Comparison of ENCODE assay signal across 19 cellular contexts in the genomic region with DNA sequence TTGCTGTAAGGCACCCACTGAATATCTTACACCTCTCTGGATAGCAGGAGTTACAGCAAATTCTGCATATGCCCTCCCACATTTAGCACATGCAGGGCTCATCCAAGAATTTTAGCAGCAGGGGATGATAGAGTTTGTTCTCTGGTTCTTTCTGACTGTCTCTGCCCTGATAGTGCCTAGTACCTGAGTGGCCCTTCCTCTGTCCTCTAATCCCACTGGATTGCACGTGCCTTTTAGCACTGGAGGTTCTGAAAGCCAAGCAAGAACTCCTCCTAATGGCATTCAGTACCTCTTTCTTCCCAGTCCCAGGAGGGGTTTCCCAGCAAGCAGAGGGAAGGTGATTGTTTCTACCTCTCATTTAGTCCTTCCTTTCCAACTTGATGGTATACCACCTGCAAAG.
"Had no signal": no experiment of that assay in that cellular context is flagged by ENCODE, and none has a peak within 500 bp of the region (broad histone marks: within the 10 kb centered on the region; RNA-seq: fewer than 3 reads in every experiment).

No MANE protein-coding gene starts in this region.

- H3K27me3 Mint-ChIP-seq: activated CD8-positive, alpha-beta memory T cell treated with anti-CD3 and anti-CD28 coated beads, Interleukin-2, amount 10 ng/mL, durations not matched to agents 7 days and 5 days; activated naive CD4-positive, alpha-beta T cell treated with anti-CD3 and anti-CD28 coated beads, Interleukin-2, amount 50 U/mL, for 24 hours; activated T-cell treated with anti-CD3 and anti-CD28 coated beads, Interleukin-2, amount 50 U/mL, for 24 hours; naive thymus-derived CD4-positive, alpha-beta T cell; progenitor cell of endocrine pancreas had no signal

- H3K27ac Mint-ChIP-seq: activated CD8-positive, alpha-beta memory T cell treated with anti-CD3 and anti-CD28 coated beads, Interleukin-2, amount 10 ng/mL, durations not matched to agents 7 days and 5 days; activated naive CD4-positive, alpha-beta T cell treated with anti-CD3 and anti-CD28 coated beads, Interleukin-2, amount 50 U/mL, for 24 hours; activated T-cell treated with anti-CD3 and anti-CD28 coated beads, Interleukin-2, amount 50 U/mL, for 24 hours; progenitor cell of endocrine pancreas had no signal

- H3K9me3 ChIP-seq: esophagus squamous epithelium, heart right ventricle, left lung, right lobe of liver, thoracic aorta had no signal

- H3K36me3 ChIP-seq: esophagus squamous epithelium, heart right ventricle, left lung, right lobe of liver, thoracic aorta had no signal

- H3K9me3 Mint-ChIP-seq: activated T-cell treated with anti-CD3 and anti-CD28 coated beads, Interleukin-2, amount 50 U/mL, for 24 hours; naive thymus-derived CD4-positive, alpha-beta T cell had no signal

- H3K36me3 Mint-ChIP-seq: activated CD8-positive, alpha-beta memory T cell treated with anti-CD3 and anti-CD28 coated beads, Interleukin-2, amount 10 ng/mL, durations not matched to agents 7 days and 5 days; activated naive CD4-positive, alpha-beta T cell treated with anti-CD3 and anti-CD28 coated beads, Interleukin-2, amount 50 U/mL, for 24 hours had no signal

- H3K4me1 ChIP-seq: foreskin keratinocyte had no signal

- H3K27ac ChIP-seq: foreskin keratinocyte had no signal

- H3K4me3 ChIP-seq: esophagus squamous epithelium, heart right ventricle, left lung, right lobe of liver, thoracic aorta had no signal

- H3K27me3 ChIP-seq: esophagus squamous epithelium, foreskin keratinocyte, heart right ventricle, left lung, right lobe of liver had no signal

- H3K4me3 Mint-ChIP-seq: activated CD8-positive, alpha-beta memory T cell treated with anti-CD3 and anti-CD28 coated beads, Interleukin-2, amount 10 ng/mL, durations not matched to agents 7 days and 5 days; activated naive CD4-positive, alpha-beta T cell treated with anti-CD3 and anti-CD28 coated beads, Interleukin-2, amount 50 U/mL, for 24 hours; activated T-cell treated with anti-CD3 and anti-CD28 coated beads, Interleukin-2, amount 50 U/mL, for 24 hours; naive thymus-derived CD4-positive, alpha-beta T cell had no signal

- DNase-seq: activated CD4-positive, alpha-beta T cell treated with anti-CD3 and anti-CD28 coated beads, Interleukin-2, amount 50 U/mL, for 4 hours; activated CD4-positive, CD25-positive, alpha-beta regulatory T cell treated with anti-CD3 and anti-CD28 coated beads, Interleukin-2, amount 50 U/mL, for 72 hours; activated CD8-positive, alpha-beta memory T cell treated with anti-CD3 and anti-CD28 coated beads, Interleukin-2, amount 10 ng/mL, durations not matched to agents 7 days and 5 days; activated effector memory CD4-positive, alpha-beta T cell treated with Interleukin-2 at 50 U/mL for 16 hours; activated T-cell treated with anti-CD3 and anti-CD28 coated beads, Interleukin-2, amount 50 U/mL, for 24 hours; esophagus squamous epithelium; foreskin keratinocyte; heart right ventricle; left lung; midbrain; naive thymus-derived CD4-positive, alpha-beta T cell; occipital lobe; right lobe of liver; stimulated activated CD4-positive, alpha-beta T cell treated with anti-CD3 and anti-CD28 coated beads, Interleukin-2, amount 100 ng/mL, for 24 hours; stimulated activated naive CD8-positive, alpha-beta T cell treated with anti-CD3 and anti-CD28 coated beads, Interleukin-15, Interleukin-2, amounts not matched to agents 100 U/mL and 50 U/mL, for 24 hours; T-helper 2 cell had no signal

- ATAC-seq: activated CD8-positive, alpha-beta memory T cell treated with anti-CD3 and anti-CD28 coated beads, Interleukin-2, amount 10 ng/mL, durations not matched to agents 7 days and 5 days; foreskin keratinocyte; heart right ventricle; left lung; naive thymus-derived CD4-positive, alpha-beta T cell; right lobe of liver; stimulated activated naive CD8-positive, alpha-beta T cell treated with anti-CD3 and anti-CD28 coated beads, Interleukin-15, Interleukin-2, amounts not matched to agents 100 U/mL and 50 U/mL, for 24 hours had no signal
